9 cellular contexts compared by ENCODE assay signal in genomic region chr6:1131285-1132079, GRCh38.
A peak's percentile ranks its signal among the peaks of the same experiment; 100 is the strongest.
DNase-seq lines count a peak whose midpoint lies in the region; TF ChIP-seq lines count a peak whose summit lies in the region.
"Had no signal": no experiment of that assay in that cellular context is flagged by ENCODE, and none has a peak within 500 bp of the region (broad histone marks: within the 10 kb centered on the region; RNA-seq: fewer than 3 reads in every experiment).

No MANE protein-coding gene starts in this region.

- H3K27ac ChIP-seq in thyroid gland (peak overlapping the region; percentile 83 to 96 (median 88)), dorsolateral prefrontal cortex (no peak overlapping the region)
- H3K27ac ChIP-seq: coronary artery had no signal

- no peaks in the 10 kb centered on the region for H3K36me3 ChIP-seq in thyroid gland

- TF ChIP-seq POLR2A in thyroid gland (IDR thresholded peaks at IDR 0.05): peak in 1 of 2 donors; percentile 22

- H3K4me3 ChIP-seq in thyroid gland (replicated peaks in 1 of 3) (no peak overlapping the region), dorsolateral prefrontal cortex (no peak overlapping the region)
- H3K4me3 ChIP-seq: coronary artery had no signal

- intact Hi-C loops in thyroid gland (cut with DNase I) (no loop called here), dorsolateral prefrontal cortex (cut with DNase I) (no loop called here)

- peak; percentile 80 for DNase-seq in HK-2 (ENCODE audit: unreplicated experiment)
- DNase-seq in astrocyte of the hippocampus (ENCODE audit: low read depth, low spot score): peak; percentile 78
- peak; percentile 97 for DNase-seq in kidney tubule cell (ENCODE audit: low spot score)
- peak; percentile 63 to 68 for DNase-seq in thyroid gland
- DNase-seq in dorsolateral prefrontal cortex: no peak
- no peak for DNase-seq in NCI-H1436 treated with DMSO at 0.1 percent for 48 hours (lab: John Stamatoyannopoulos, UW)
- DNase-seq in NCI-H1105 (lab: John Stamatoyannopoulos, UW): no peak
- DNase-seq: NCI-H2029 had no signal

- no peaks in the 10 kb centered on the region for H3K27me3 ChIP-seq in thyroid gland
- no peaks in the 10 kb centered on the region for H3K27me3 ChIP-seq in dorsolateral prefrontal cortex

- no peaks in the 10 kb centered on the region for H3K9me3 ChIP-seq in thyroid gland

- peaks cover 19 to 46% of the 10 kb centered on the region in 2 donors for H3K4me1 ChIP-seq in thyroid gland

- WGBS in thyroid gland, 2 donors: 28 to 29% methylated on average over 9 of the region's 9 CpGs

- TF ChIP-seq CTCF in thyroid gland (IDR thresholded peaks at IDR 0.05) (no peak), dorsolateral prefrontal cortex (IDR thresholded peaks at IDR 0.05 in 54 of 56, conservative IDR thresholded peaks at IDR 0.05 in 2 of 56; ENCODE audit: low read depth in 1 of 56, partially characterized antibody in 56 of 56) (no peak)

Comparison
In these comparisons a context has a peak if more than half of its experiments do, and no peak if none do; other contexts are left out.
1. DNase-seq: peak in HK-2 (single experiment), astrocyte of the hippocampus (single experiment), kidney tubule cell (single experiment) and thyroid gland (2 of 2); none in dorsolateral prefrontal cortex (0 of 10), NCI-H1436 treated with DMSO at 0.1 percent for 48 hours (single experiment) and NCI-H1105 (single experiment).
2. H3K27ac ChIP-seq: peak in thyroid gland (3 of 3); none in dorsolateral prefrontal cortex (0 of 59).